16 cellular contexts compared by ENCODE assay signal in the genomic region with DNA sequence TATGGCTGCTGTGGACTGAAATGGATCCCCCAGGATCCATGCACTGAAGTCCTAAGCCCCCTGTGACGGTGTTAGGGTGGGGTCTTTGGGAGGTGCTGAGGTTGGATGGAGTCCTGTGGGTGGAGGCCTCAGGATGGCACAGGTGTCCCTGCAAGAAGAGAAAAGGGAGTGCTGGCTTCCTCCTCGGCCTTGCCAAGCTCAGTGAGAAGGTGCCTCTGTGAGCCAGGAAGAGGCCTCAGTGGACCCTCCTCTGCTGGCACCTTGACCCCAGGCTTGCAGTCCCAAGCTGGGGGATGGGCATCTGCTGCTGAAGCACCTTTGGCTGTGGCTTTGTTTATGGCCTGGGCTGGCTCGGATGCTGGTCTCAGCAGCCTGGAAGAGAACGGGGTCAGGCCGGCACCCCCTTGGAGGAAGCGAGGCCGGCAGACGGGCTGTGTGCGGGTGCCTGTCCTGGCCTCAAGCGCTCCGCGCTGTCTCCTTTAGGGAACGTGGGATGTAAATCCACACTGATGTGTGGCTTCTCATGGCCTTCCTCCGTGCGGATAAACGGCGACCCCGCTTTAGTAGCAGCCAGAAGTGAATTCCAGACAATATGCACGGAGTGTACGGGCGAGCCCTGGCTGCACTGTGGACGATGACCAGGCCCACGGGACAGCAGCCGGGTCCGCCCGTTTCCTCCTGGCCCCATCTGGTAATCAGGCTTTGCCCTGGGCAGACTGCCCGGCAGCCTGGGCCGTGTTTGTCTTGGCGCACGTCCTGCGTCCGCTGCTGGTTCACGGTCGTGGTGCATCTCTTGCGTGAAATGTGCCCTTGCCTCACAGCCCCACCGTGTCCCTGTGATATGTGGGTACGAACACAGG.
DNase-seq lines count a peak whose midpoint lies in the region; ATAC-seq and TF ChIP-seq lines count a peak whose summit lies in the region.
"Had no signal": no experiment of that assay in that cellular context is flagged by ENCODE, and none has a peak within 500 bp of the region (broad histone marks: within the 10 kb centered on the region; RNA-seq: fewer than 3 reads in every experiment).

No MANE protein-coding gene starts in this region.

- DNase-seq in AG20443 (ENCODE audit: low spot score) (peak; percentile 88), NCI-H774 (lab: John Stamatoyannopoulos, UW) (peak; percentile 76), osteocyte (ENCODE audit: extremely low spot score, unreplicated experiment) (peak; percentile 82), NCI-H2081 treated with DMSO at 0.1 percent for 48 hours (lab: John Stamatoyannopoulos, UW) (no peak), 8988T (no peak)
- DNase-seq: activated CD4-positive, CD25-positive, alpha-beta regulatory T cell treated with anti-CD3 and anti-CD28 coated beads, Interleukin-2, amount 50 U/mL, for 72 hours; CD4-positive, alpha-beta T cell; erythroblast; KG1; kidney glomerular epithelial cell; NCI-H446 had no signal

- no peak overlapping the region for H3K4me3 ChIP-seq in gastroesophageal sphincter
- H3K4me3 ChIP-seq: HAP-1 had no signal

- H3K36me3 Mint-ChIP-seq in osteocyte (ENCODE audit: unreplicated experiment): no peaks in the 10 kb centered on the region

- no peak for TF ChIP-seq POLR2A in gastroesophageal sphincter (IDR thresholded peaks at IDR 0.05)

- no peak overlapping the region for H3K27ac Mint-ChIP-seq in osteocyte (ENCODE audit: unreplicated experiment)
- H3K27ac Mint-ChIP-seq: activated T-helper 1 cell treated with anti-CD3 and anti-CD28 coated beads, Interleukin-12 subunit alpha, Interleukin-12 subunit beta, Interleukin-2, Interleukin-4 antibody, amounts not matched to agents 30 ng/mL and 10 ng/mL and 1 ng/mL, durations not matched to agents 14 hours and 24 hours and 36 hours; CD4-positive, alpha-beta T cell had no signal

- 74% methylated on average over 8 of the region's 37 CpGs; no CpG with 5 or more reads in 1 of the 2 donors for WGBS in gastroesophageal sphincter (ENCODE audit: low coverage in 1 of 2), 2 donors

- no peaks in the 10 kb centered on the region for H3K4me1 Mint-ChIP-seq in osteocyte (ENCODE audit: unreplicated experiment)

- no peaks in the 10 kb centered on the region for H3K9me3 ChIP-seq in gastroesophageal sphincter
- H3K9me3 ChIP-seq: HAP-1 had no signal

- H3K4me3 Mint-ChIP-seq in osteocyte (ENCODE audit: unreplicated experiment): no peak overlapping the region
- H3K4me3 Mint-ChIP-seq: activated T-helper 1 cell treated with anti-CD3 and anti-CD28 coated beads, Interleukin-12 subunit alpha, Interleukin-12 subunit beta, Interleukin-2, Interleukin-4 antibody, amounts not matched to agents 30 ng/mL and 10 ng/mL and 1 ng/mL, durations not matched to agents 14 hours and 24 hours and 36 hours; CD4-positive, alpha-beta T cell had no signal

- H3K36me3 ChIP-seq in gastroesophageal sphincter: no peaks in the 10 kb centered on the region
- H3K36me3 ChIP-seq: HAP-1 had no signal

- ATAC-seq in gastroesophageal sphincter: peak; percentile 78
- ATAC-seq in HG03565 (IDR thresholded peaks at IDR 0.05; ENCODE audit: unreplicated experiment): no peak
- ATAC-seq in HG03135 (IDR thresholded peaks at IDR 0.05; ENCODE audit: unreplicated experiment): no peak

- H3K27ac ChIP-seq in gastroesophageal sphincter: peak overlapping the region in 2 of 4 donors; percentile 12 to 47

- TF ChIP-seq CTCF in gastroesophageal sphincter (IDR thresholded peaks at IDR 0.05) (no peak), osteocyte (IDR thresholded peaks at IDR 0.05) (no peak)

- peaks cover 31% of the 10 kb centered on the region for H3K27me3 ChIP-seq in gastroesophageal sphincter

- H3K9me3 Mint-ChIP-seq in osteocyte (ENCODE audit: unreplicated experiment): peaks cover 8% of the 10 kb centered on the region
- H3K9me3 Mint-ChIP-seq: activated T-helper 1 cell treated with anti-CD3 and anti-CD28 coated beads, Interleukin-12 subunit alpha, Interleukin-12 subunit beta, Interleukin-2, Interleukin-4 antibody, amounts not matched to agents 30 ng/mL and 10 ng/mL and 1 ng/mL, durations not matched to agents 14 hours and 24 hours and 36 hours; CD4-positive, alpha-beta T cell had no signal

- TF ChIP-seq EP300 in gastroesophageal sphincter (IDR thresholded peaks at IDR 0.05): no peak

- peaks cover 0 to 20% (median 3%) of the 10 kb centered on the region in 3 donors for H3K4me1 ChIP-seq in gastroesophageal sphincter
- H3K4me1 ChIP-seq: HAP-1 had no signal

- H3K27me3 Mint-ChIP-seq in osteocyte (ENCODE audit: unreplicated experiment): no peaks in the 10 kb centered on the region

Comparison
In these comparisons a context has a peak if more than half of its experiments do, and no peak if none do; other contexts are left out.
1. DNase-seq: peak in AG20443 (single experiment), NCI-H774 (single experiment) and osteocyte (single experiment); none in NCI-H2081 treated with DMSO at 0.1 percent for 48 hours (single experiment) and 8988T (single experiment).